Comparison of ENCODE assay signal across 8 cellular contexts in the genomic region with DNA sequence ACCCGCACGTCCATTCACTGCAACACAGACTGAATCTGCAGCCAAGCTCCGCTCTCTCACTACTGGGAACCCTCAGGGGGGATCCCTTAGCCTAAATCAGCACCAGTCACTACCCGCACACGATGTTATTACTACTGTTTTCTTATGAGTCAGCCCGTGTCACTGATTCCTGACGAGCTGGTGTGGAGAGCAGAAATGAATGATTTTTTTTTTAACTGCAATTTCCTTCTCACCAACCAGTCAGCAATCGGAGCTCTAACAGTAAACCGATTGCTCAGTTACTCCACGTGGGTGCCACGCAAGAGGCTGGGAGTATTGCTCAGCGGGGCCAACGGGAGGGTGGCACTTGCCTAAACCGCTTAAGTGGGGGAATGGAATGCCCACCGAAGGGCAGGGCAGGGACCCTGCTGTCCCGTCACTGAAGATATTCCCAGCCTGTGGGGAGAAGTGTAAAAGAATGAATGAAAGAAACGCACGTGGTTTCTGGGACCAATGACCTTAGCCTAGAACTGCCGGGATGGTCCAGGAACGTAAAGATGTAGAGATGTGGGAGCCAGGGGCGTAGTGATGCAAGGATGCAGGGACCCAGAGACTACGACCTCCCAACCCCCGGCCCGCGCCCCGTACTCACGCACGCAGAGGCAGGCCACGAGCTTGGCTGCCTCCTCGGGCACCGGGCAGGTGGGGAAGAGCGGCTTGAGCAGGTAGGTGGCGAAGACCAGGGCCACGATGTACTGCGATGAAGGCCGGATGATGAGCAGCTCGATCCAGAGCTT. TPM values are rescaled to one million over a fixed set of nuclear protein-coding genes. Genes with fewer than 3 reads are reported as not detected.
DNase-seq lines count a peak whose midpoint lies in the region; ATAC-seq and TF ChIP-seq lines count a peak whose summit lies in the region.
"Not testable (repeated sequence)": the region's sequence is repeated elsewhere in the genome, so short reads cannot be mapped to it uniquely, and the experiment has no call there.

No MANE protein-coding gene starts in this region.

- H3K36me3 ChIP-seq in OCI-LY1 (ENCODE audit: insufficient read depth, low read length), result peaks cover 37% of the 10 kb centered on the region
- H3K36me3 ChIP-seq in aorta (ENCODE audit: control insufficient read depth in 1 of 2, insufficient read depth in 2 of 2, low read length in 1 of 2), result not testable (repeated sequence)

- not testable (repeated sequence) for H3K9me3 ChIP-seq in OCI-LY1 (ENCODE audit: low read length); aorta (ENCODE audit: control insufficient read depth, low read length)

- H3F3A ChIP-seq in OCI-LY1 (ENCODE audit: insufficient read depth, low read length), result not testable (repeated sequence)

- intact Hi-C loops in sciatic nerve (cut with DNase I); aorta (cut with DNase I): not testable (repeated sequence)

- peak overlapping the region; percentile 73 for H3K27ac ChIP-seq in OCI-LY1 (ENCODE audit: low read depth, low read length, poor library complexity, severe bottlenecking)
- H3K27ac ChIP-seq in aorta (ENCODE audit: low read depth in 1 of 2, low read length in 2 of 2), result not testable (repeated sequence)

- H3K27me3 ChIP-seq in OCI-LY1 (ENCODE audit: insufficient read depth, low read length); aorta (ENCODE audit: control insufficient read depth in 1 of 2, insufficient read depth in 2 of 2, low read length in 1 of 2): not testable (repeated sequence)

- H3K9ac ChIP-seq in OCI-LY1 (ENCODE audit: low read length), result peak overlapping the region; percentile 94

- peak overlapping the region; percentile 95 for H3K27ac Mint-ChIP-seq in activated CD8-positive, alpha-beta memory T cell treated with anti-CD3 and anti-CD28 coated beads, Interleukin-2, amount 10 ng/mL, durations not matched to agents 7 days and 5 days

- TF ChIP-seq CTCF in OCI-LY1 (IDR thresholded peaks at IDR 0.05; ENCODE audit: low read length), result not testable (repeated sequence)

- H2AFZ ChIP-seq in OCI-LY1 (ENCODE audit: low read length), result not testable (repeated sequence)

- H4K20me1 ChIP-seq in OCI-LY1 (ENCODE audit: insufficient read depth, low read length), result not testable (repeated sequence)

- peak overlapping the region; percentile 99 for H3K4me3 ChIP-seq in OCI-LY1 (ENCODE audit: low read depth, low read length, poor library complexity, severe bottlenecking)
- not testable (repeated sequence) for H3K4me3 ChIP-seq in aorta (ENCODE audit: low read length in 2 of 2)

- peak overlapping the region; percentile 90 for H3K4me2 ChIP-seq in OCI-LY1 (ENCODE audit: low read length)

- WGBS in aorta, 2 donors, result 2% methylated on average over 32 to 36 of the region's 37 CpGs

- peak; percentile 34 for ATAC-seq in GM18498 (IDR thresholded peaks at IDR 0.05; ENCODE audit: unreplicated experiment)
- ATAC-seq in HG03139 (IDR thresholded peaks at IDR 0.05; ENCODE audit: unreplicated experiment), result peak; percentile 12
- peak; percentile 52 for ATAC-seq in activated CD8-positive, alpha-beta memory T cell treated with anti-CD3 and anti-CD28 coated beads, Interleukin-2, amount 10 ng/mL, durations not matched to agents 7 days and 5 days
- ATAC-seq in sciatic nerve, result peak; percentile 7
- peak; percentile 40 for ATAC-seq in aorta (ENCODE audit: low FRiP score)

- peaks cover 56% of the 10 kb centered on the region for H3K4me1 ChIP-seq in OCI-LY1 (ENCODE audit: insufficient read depth, low read length, severe bottlenecking)
- not testable (repeated sequence) for H3K4me1 ChIP-seq in aorta (ENCODE audit: control insufficient read depth in 1 of 2, insufficient read depth in 2 of 2, low read length in 2 of 2)

- H3K36me3 Mint-ChIP-seq in activated CD8-positive, alpha-beta memory T cell treated with anti-CD3 and anti-CD28 coated beads, Interleukin-2, amount 10 ng/mL, durations not matched to agents 7 days and 5 days, result peaks cover 38% of the 10 kb centered on the region

- not testable (repeated sequence) for H3K9me2 ChIP-seq in OCI-LY1 (ENCODE audit: low read depth, low read length)

- H3K79me2 ChIP-seq in OCI-LY1 (ENCODE audit: insufficient read depth, low read length), result peaks cover 55% of the 10 kb centered on the region

- not testable (repeated sequence) for H3K9me3 Mint-ChIP-seq in activated CD8-positive, alpha-beta memory T cell treated with anti-CD3 and anti-CD28 coated beads, Interleukin-2, amount 10 ng/mL, durations not matched to agents 7 days and 5 days (ENCODE audit: low read depth)

- H3K4me1 Mint-ChIP-seq in activated CD8-positive, alpha-beta memory T cell treated with anti-CD3 and anti-CD28 coated beads, Interleukin-2, amount 10 ng/mL, durations not matched to agents 7 days and 5 days, result peaks cover 65% of the 10 kb centered on the region

- peak overlapping the region; percentile 92 for H3K4me3 Mint-ChIP-seq in activated CD8-positive, alpha-beta memory T cell treated with anti-CD3 and anti-CD28 coated beads, Interleukin-2, amount 10 ng/mL, durations not matched to agents 7 days and 5 days

- DNase-seq in activated CD8-positive, alpha-beta memory T cell treated with anti-CD3 and anti-CD28 coated beads, Interleukin-2, amount 10 ng/mL, durations not matched to agents 7 days and 5 days, result peak; percentile 87
- peak; percentile 87 for DNase-seq in dermis blood vessel endothelial cell
- DNase-seq in islet precursor cell, result peak; percentile 57
- not testable (repeated sequence) for DNase-seq in sciatic nerve (ENCODE audit: low spot score); aorta

- H3K27me3 Mint-ChIP-seq in activated CD8-positive, alpha-beta memory T cell treated with anti-CD3 and anti-CD28 coated beads, Interleukin-2, amount 10 ng/mL, durations not matched to agents 7 days and 5 days, result not testable (repeated sequence)

- CTCF ChIA-PET in activated CD8-positive, alpha-beta memory T cell treated with anti-CD3 and anti-CD28 coated beads, Interleukin-2, amount 10 ng/mL, durations not matched to agents 7 days and 5 days (lab: Charles Lee), result interaction anchor here (0.6 to 13.2 kb wide), 12 partner anchors 9 to 368 kb away, joined by 3 to 451 read pairs (median 4); a partner anchor contains a TSS

RNA-seq across cellular contexts. Expression of a gene that starts 0.9 kb away (rescaled TPM):
- 100 to 1,000 TPM; 114 to 220 TPM for total RNA-seq in activated CD8-positive, alpha-beta memory T cell treated with anti-CD3 and anti-CD28 coated beads, Interleukin-2, amount 10 ng/mL, durations not matched to agents 7 days and 5 days
- total RNA-seq in dermis blood vessel endothelial cell (5.1 and 7.8 TPM in 2 replicates), sciatic nerve (11.5 TPM), aorta (10 to 100 TPM in 1 of 2 donors, 1 to 10 TPM in 1; 6.8 to 14.5 TPM)
- 1 to 10 TPM; 1.8 to 2.0 TPM for polyA plus RNA-seq in aorta
